ENCODE assay signal across 1 cellular context in the genomic region with DNA sequence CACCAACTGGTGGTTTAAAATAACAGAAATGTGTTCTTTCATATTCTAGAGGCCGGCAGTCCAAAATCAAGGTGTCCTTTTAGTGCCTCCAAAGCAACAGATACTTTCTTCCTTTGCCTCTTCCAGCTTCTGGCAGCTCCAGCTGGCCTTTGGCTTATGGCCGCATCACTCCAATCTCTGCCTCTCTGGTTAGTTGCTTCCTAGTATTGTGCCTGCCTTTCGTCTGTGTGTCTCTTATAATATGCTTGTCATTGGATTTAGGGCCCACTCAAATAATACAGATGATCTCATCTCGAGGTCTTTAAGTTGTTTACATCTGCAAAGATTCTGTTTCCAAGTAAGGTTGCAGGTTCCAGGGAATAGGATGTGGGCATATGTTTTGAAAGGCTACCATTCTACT.
TF ChIP-seq lines count a peak whose summit lies in the region.

No MANE protein-coding gene starts in this region.

TF ChIP-seq in GM12878, 131 proteins besides CTCF, POLR2A, EP300 and RAD21 (continued from another document):
- no peak for TF ChIP-seq ELK1 (IDR thresholded peaks at IDR 0.05; ENCODE audit: low read depth, low read length)
- no peak for TF ChIP-seq MEF2B (IDR thresholded peaks at IDR 0.05; ENCODE audit: partially characterized antibody, poor library complexity, severe bottlenecking)
- no peak for TF ChIP-seq USF1 (IDR thresholded peaks at IDR 0.05; ENCODE audit: borderline replicate concordance, extremely low read length, insufficient read depth, low read depth, low read length)
- no peak for TF ChIP-seq LARP7 (IDR thresholded peaks at IDR 0.05)
- no peak for TF ChIP-seq YBX1 (IDR thresholded peaks at IDR 0.05)
- no peak for TF ChIP-seq ZZZ3 (IDR thresholded peaks at IDR 0.05; ENCODE audit: control insufficient read depth, insufficient read length, low read depth)
- no peak for TF ChIP-seq JUND (IDR thresholded peaks at IDR 0.05; ENCODE audit: low read depth, low read length)
- TF ChIP-seq, protein P1, sequence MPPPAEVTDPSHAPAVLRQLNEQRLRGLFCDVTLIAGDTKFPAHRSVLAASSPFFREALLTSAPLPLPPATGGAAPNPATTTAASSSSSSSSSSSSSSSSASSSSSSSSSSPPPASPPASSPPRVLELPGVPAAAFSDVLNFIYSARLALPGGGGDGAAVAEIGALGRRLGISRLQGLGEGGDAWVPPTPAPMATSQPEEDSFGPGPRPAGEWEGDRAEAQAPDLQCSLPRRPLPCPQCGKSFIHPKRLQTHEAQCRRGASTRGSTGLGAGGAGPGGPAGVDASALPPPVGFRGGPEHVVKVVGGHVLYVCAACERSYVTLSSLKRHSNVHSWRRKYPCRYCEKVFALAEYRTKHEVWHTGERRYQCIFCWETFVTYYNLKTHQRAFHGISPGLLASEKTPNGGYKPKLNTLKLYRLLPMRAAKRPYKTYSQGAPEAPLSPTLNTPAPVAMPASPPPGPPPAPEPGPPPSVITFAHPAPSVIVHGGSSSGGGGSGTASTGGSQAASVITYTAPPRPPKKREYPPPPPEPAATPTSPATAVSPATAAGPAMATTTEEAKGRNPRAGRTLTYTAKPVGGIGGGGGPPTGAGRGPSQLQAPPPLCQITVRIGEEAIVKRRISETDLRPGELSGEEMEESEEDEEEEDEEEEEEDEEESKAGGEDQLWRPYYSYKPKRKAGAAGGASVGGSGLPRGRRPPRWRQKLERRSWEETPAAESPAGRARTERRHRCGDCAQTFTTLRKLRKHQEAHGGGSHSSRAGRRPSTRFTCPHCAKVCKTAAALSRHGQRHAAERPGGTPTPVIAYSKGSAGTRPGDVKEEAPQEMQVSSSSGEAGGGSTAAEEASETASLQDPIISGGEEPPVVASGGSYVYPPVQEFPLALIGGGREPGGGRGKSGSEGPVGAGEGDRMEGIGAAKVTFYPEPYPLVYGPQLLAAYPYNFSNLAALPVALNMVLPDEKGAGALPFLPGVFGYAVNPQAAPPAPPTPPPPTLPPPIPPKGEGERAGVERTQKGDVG (CRISPR knock-in tag; IDR thresholded peaks at IDR 0.05) = no peak
- no peak for TF ChIP-seq ZBED1 (IDR thresholded peaks at IDR 0.05; ENCODE audit: borderline replicate concordance)
- TF ChIP-seq TCF3 (IDR thresholded peaks at IDR 0.05; ENCODE audit: borderline replicate concordance, insufficient read depth, low read depth, low read length) = no peak
- no peak for TF ChIP-seq SREBF2 (IDR thresholded peaks at IDR 0.05; ENCODE audit: low read length)
- TF ChIP-seq GATAD2B (conservative IDR thresholded peaks at IDR 0.05; ENCODE audit: low read depth) = no peak
- no peak for TF ChIP-seq CHD1 (IDR thresholded peaks at IDR 0.05; ENCODE audit: low read depth, low read length)
- TF ChIP-seq IRF5 (IDR thresholded peaks at IDR 0.05; ENCODE audit: borderline replicate concordance) = no peak
- TF ChIP-seq CBX5 (IDR thresholded peaks at IDR 0.05; ENCODE audit: low read depth) = no peak
- no peak for TF ChIP-seq NR2F1 (conservative IDR thresholded peaks at IDR 0.05)
TF ChIP-seq in GM12878: peak in this region for 0.
